8 cellular contexts compared by ENCODE assay signal in the genomic region with DNA sequence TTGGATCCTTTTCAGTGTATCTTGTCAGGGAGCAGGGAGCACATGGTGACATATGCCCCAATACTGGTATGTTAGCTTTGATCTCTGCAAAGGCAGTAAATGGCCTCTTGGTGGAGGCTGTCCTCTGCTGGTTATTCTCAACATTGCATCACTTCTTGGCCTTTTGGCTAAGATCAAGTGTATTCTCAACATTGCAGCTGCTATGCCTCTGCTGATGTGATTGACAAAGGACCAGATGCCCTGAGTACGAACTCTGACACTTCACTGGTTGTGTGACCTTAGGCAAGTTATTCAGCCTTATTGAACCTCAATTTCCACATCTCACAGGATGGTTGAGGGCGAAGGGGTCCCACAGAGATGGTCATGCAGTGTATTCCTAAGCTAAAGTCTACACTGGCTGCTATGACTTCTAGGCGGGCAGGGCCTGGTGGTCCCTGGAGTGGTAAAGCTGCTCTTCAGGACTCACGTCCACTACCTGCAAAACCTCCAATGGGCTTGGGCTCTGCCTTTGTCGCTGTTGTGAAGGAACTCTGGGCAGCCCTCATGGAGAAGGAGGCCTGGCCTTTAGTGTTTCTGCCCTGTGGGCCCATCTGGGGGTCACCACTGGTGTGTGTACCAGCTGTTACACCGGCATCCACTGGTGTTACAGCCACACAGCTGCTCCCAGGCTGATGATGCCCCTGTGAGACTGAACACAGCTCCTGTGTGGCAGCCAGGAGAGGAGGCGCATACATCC.
DNase-seq lines count a peak whose midpoint lies in the region; ATAC-seq and TF ChIP-seq lines count a peak whose summit lies in the region.

No MANE protein-coding gene starts in this region.

- in situ Hi-C loops in gastrocnemius medialis (cut with MboI; ENCODE audit: low sequenced_read_pairs in 4 of 4): loop anchor here in 3 of 4 donors (10.0 kb wide), 3 partner anchors 179 to 369 kb away; a partner anchor contains a TSS

- H3K18ac ChIP-seq in H9 (ENCODE audit: insufficient read length, low read depth, low read length): no peak overlapping the region

- no peaks in the 10 kb centered on the region for H3K79me1 ChIP-seq in H9 (ENCODE audit: insufficient read depth, low read depth, low read length, poor library complexity, severe bottlenecking)

- H3K4me1 Mint-ChIP-seq in H9: peaks cover 36 to 65% of the 10 kb centered on the region in 2 experiments

- H3K27ac ChIP-seq in H9 (ENCODE audit: insufficient read length, low read depth, low read length): no peak overlapping the region
- H3K27ac ChIP-seq in ascending aorta: no peak overlapping the region
- no peak overlapping the region for H3K27ac ChIP-seq in hepatocyte
- H3K27ac ChIP-seq in gastrocnemius medialis: no peak overlapping the region

- no peak overlapping the region for H3K4ac ChIP-seq in H9 (ENCODE audit: low read depth, low read length)

- no peaks in the 10 kb centered on the region for H3K9me2 ChIP-seq in hepatocyte (replicated peaks; ENCODE audit: insufficient read depth)

- H3K14ac ChIP-seq in H9 (ENCODE audit: insufficient read depth, low read length): no peak overlapping the region

- H3K36me3 ChIP-seq in ascending aorta: no peaks in the 10 kb centered on the region
- H3K36me3 ChIP-seq in hepatocyte (replicated peaks; ENCODE audit: insufficient read depth, low read depth): no peaks in the 10 kb centered on the region
- H3K36me3 ChIP-seq in gastrocnemius medialis: no peaks in the 10 kb centered on the region

- no peak overlapping the region for H2BK20ac ChIP-seq in H9 (ENCODE audit: low read depth, low read length, poor library complexity, severe bottlenecking)

- H3K4me1 ChIP-seq in H9 (ENCODE audit: insufficient read depth, low read length) (no peaks in the 10 kb centered on the region; the same call in 1 of the 2 replicates), ascending aorta (peaks cover 0 to 11% of the 10 kb centered on the region in 2 donors), hepatocyte (ENCODE audit: insufficient read depth) (peaks cover 31% of the 10 kb centered on the region), gastrocnemius medialis (peaks cover 0 to 3% of the 10 kb centered on the region in 2 donors)

- no peak overlapping the region for H2BK12ac ChIP-seq in H9 (ENCODE audit: insufficient read length, low read depth, low read length)

- no peak overlapping the region for H4K8ac ChIP-seq in H9 (replicated peaks; ENCODE audit: insufficient read length, low read depth, low read length)

- H3K23ac ChIP-seq in H9 (ENCODE audit: insufficient read length, low read depth, low read length): no peak overlapping the region

- H3K4me2 ChIP-seq in H9 (ENCODE audit: insufficient read depth, insufficient read length, low read length) (no peak overlapping the region), hepatocyte (no peak overlapping the region)

- no peak overlapping the region for H2BK120ac ChIP-seq in H9 (ENCODE audit: low read depth, low read length, poor library complexity, severe bottlenecking)

- peak; percentile 84 to 90 for ATAC-seq in gastrocnemius medialis

- H3K27me3 Mint-ChIP-seq in H9 (ENCODE audit: low read depth): peaks cover 2% of the 10 kb centered on the region; the same call in 1 of the 2 replicates

- no peaks in the 10 kb centered on the region for H3K23me2 ChIP-seq in H9 (ENCODE audit: insufficient read length, low read depth, low read length, poor library complexity, severe bottlenecking)

- peak overlapping the region in 1 of 3 experiments; percentile 71; a peak in 1 of 7 replicates for H3K27ac Mint-ChIP-seq in H9

- no peak overlapping the region for H2BK5ac ChIP-seq in H9 (ENCODE audit: insufficient read length, low read length)

- no peak overlapping the region for H4K5ac ChIP-seq in H9 (ENCODE audit: insufficient read length, low read depth, low read length)

- H2BK15ac ChIP-seq in H9 (ENCODE audit: low read depth, low read length): no peak overlapping the region

- peak; percentile 98 for TF ChIP-seq CTCF in H9 (conservative IDR thresholded peaks at IDR 0.05)
- TF ChIP-seq CTCF in ascending aorta (IDR thresholded peaks at IDR 0.05): peak; percentile 95 to 96 (median 95)
- peak; percentile 90 for TF ChIP-seq CTCF in hepatocyte (IDR thresholded peaks at IDR 0.05; ENCODE audit: poor library complexity)
- TF ChIP-seq CTCF in gastrocnemius medialis (IDR thresholded peaks at IDR 0.05 in 4 of 5, conservative IDR thresholded peaks at IDR 0.05 in 1 of 5): peak; percentile 84 to 93 (median 92)

- no peak overlapping the region for H2AK5ac ChIP-seq in H9 (ENCODE audit: insufficient read length, low read length)

- no peaks in the 10 kb centered on the region for H3K79me2 ChIP-seq in H9 (ENCODE audit: insufficient read depth, low read length)
- H3K79me2 ChIP-seq in hepatocyte: no peaks in the 10 kb centered on the region

- WGBS in H9 (ENCODE audit: extremely low coverage, insufficient read length, low lambda C conversion rate): no CpG with 5 or more reads among the region's 7 CpGs
- 70% methylated on average over 7 of the region's 7 CpGs for WGBS in hepatocyte (ENCODE audit: low lambda C conversion rate, missing lambda C conversion rate)

- intact Hi-C loops in ascending aorta (cut with DNase I) (loop anchor here (1.0 to 5.0 kb wide), 2 partner anchors 122 to 185 kb away; no protein-coding TSS in a partner anchor), gastrocnemius medialis (cut with DNase I; ENCODE audit: low total_unique reads) (loop anchor here (2.0 to 5.0 kb wide), 4 partner anchors 35 to 377 kb away; no protein-coding TSS in a partner anchor)

- H3K27me3 ChIP-seq in H9 (ENCODE audit: insufficient read depth, low read length) (no peaks in the 10 kb centered on the region), ascending aorta (no peaks in the 10 kb centered on the region), hepatocyte (no peaks in the 10 kb centered on the region), gastrocnemius medialis (no peaks in the 10 kb centered on the region)

- DNase-seq in ELF-1 (ENCODE audit: low read depth, low spot score): peak; percentile 87
- peak; percentile 73 for DNase-seq in H9
- peak; percentile 12 for DNase-seq in NCI-H1048 (lab: John Stamatoyannopoulos, UW)
- peak; percentile 48 for DNase-seq in SHP77 treated with DMSO at 0.1 percent for 48 hours (lab: John Stamatoyannopoulos, UW)
- DNase-seq in ascending aorta (ENCODE audit: low spot score in 2 of 2): peak in 1 of 2 donors; percentile 82
- peak; percentile 79 for DNase-seq in hepatocyte (ENCODE audit: low spot score)
- DNase-seq in gastrocnemius medialis: peak; percentile 17 to 39
- DNase-seq in cortex of kidney (lab: John Stamatoyannopoulos, UW): no peak

- H3K56ac ChIP-seq in H9 (ENCODE audit: insufficient read length, low read depth, low read length): no peak overlapping the region

- H2AFZ ChIP-seq in H9 (ENCODE audit: low read length) (no peak overlapping the region), hepatocyte (no peak overlapping the region)

- H3K9me3 Mint-ChIP-seq in H9: no peaks in the 10 kb centered on the region

- H3K4me3 ChIP-seq in ascending aorta (no peak overlapping the region), hepatocyte (no peak overlapping the region), gastrocnemius medialis (no peak overlapping the region)

- H3K9me3 ChIP-seq in H9 (ENCODE audit: control insufficient read depth, low read depth, low read length) (no peaks in the 10 kb centered on the region), ascending aorta (no peaks in the 10 kb centered on the region), hepatocyte (ENCODE audit: low read depth) (no peaks in the 10 kb centered on the region), gastrocnemius medialis (no peaks in the 10 kb centered on the region)

- H4K20me1 ChIP-seq in H9 (ENCODE audit: control insufficient read depth, insufficient read depth, insufficient read length) (no peaks in the 10 kb centered on the region), hepatocyte (ENCODE audit: insufficient read depth, poor library complexity, severe bottlenecking) (no peaks in the 10 kb centered on the region)

- H3K36me3 Mint-ChIP-seq in H9 (ENCODE audit: insufficient read depth in 1 of 3, low read depth in 3 of 3): peaks cover 0 to under 1% (median 0%) of the 10 kb centered on the region in 3 experiments; a peak in 1 of 7 replicates

- no peak overlapping the region for H3T11ph ChIP-seq in H9 (ENCODE audit: low read length)

- no peak for TF ChIP-seq POLR2A in gastrocnemius medialis (IDR thresholded peaks at IDR 0.05)

- no peak overlapping the region for H3K9ac ChIP-seq in H9 (ENCODE audit: extremely low read depth, insufficient read length, low read length)

- H3K4me3 Mint-ChIP-seq in H9: no peak overlapping the region

- no peak overlapping the region for H4K91ac ChIP-seq in H9 (ENCODE audit: insufficient read length, low read depth, low read length)
